Comparison of ENCODE assay signal across 1 cellular context in the genomic region with DNA sequence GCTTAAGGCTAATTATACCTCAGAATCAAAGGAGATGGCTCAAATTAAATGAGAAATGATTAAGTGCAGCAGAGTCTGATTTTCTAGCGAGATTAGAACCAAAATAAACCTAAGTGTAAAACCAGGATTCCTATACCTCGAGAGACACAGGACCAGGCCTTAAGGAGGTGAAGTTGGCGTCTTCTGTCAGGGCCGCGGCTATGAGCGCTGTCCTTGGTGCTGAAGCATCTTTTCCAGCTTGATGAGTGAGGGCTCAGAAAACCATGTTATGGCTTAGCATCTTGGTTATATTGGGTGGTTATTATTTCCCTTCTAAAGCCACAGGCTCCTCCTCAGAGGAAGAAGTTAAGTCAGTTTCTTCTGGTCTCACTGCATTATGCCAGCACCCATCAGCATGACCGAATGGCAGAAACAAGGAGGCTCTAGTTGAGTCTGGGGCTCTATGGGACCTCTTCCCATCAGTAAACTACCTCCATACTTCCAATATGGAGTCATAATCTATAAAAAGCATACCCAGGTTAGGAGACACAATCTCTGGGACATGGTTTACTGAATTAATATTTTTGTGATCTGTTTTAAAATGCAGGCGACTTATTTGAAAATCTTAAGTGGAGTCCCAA.
TF ChIP-seq lines count a peak whose summit lies in the region.

No MANE protein-coding gene starts in this region.

TF ChIP-seq in IMR-90, 13 proteins besides CTCF, POLR2A, EP300 and RAD21 (continued from another document):
- TF ChIP-seq USF2 (IDR thresholded peaks at IDR 0.05; ENCODE audit: low read depth, low read length) = no peak
- TF ChIP-seq, protein P1, sequence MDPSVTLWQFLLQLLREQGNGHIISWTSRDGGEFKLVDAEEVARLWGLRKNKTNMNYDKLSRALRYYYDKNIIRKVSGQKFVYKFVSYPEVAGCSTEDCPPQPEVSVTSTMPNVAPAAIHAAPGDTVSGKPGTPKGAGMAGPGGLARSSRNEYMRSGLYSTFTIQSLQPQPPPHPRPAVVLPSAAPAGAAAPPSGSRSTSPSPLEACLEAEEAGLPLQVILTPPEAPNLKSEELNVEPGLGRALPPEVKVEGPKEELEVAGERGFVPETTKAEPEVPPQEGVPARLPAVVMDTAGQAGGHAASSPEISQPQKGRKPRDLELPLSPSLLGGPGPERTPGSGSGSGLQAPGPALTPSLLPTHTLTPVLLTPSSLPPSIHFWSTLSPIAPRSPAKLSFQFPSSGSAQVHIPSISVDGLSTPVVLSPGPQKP (IDR thresholded peaks at IDR 0.05; ENCODE audit: borderline replicate concordance, low read depth, low read length) = no peak
TF ChIP-seq in IMR-90: peak in this region for 0.
